ENCODE assay signal across 9 cellular contexts in the genomic region with DNA sequence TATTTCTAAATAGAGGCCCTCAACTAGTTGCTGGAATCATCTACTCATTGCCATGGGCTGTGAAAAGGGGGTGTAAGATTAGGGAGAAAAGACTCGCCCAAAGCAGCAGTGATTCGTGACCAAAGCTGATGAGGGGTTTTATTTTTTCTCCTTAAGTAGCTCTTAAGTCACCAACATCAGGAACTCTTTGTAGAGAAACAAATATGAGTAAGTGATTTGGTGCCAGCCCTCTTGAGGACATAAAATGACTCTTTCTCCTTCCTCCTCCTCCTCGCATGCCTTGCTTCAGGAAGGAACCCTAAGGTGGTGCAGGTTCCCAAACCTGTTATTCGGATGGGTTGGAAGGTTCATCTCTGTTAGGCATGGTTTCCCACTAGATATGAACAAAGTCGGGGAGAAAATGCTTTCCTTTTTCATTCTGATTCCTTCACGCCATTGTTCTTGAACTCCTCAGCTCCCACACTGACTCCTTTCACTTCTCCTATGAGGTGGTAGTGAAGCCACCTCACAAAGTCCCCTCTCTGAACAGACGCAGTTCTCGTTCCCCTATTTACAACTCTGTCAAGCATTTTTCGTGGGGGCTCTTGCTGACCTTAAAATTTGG.
DNase-seq lines count a peak whose midpoint lies in the region; ATAC-seq and TF ChIP-seq lines count a peak whose summit lies in the region.
"Had no signal": no experiment of that assay in that cellular context is flagged by ENCODE, and none has a peak within 500 bp of the region (broad histone marks: within the 10 kb centered on the region; RNA-seq: fewer than 3 reads in every experiment).

No MANE protein-coding gene starts in this region.

- no peaks in the 10 kb centered on the region for H3K27me3 Mint-ChIP-seq in HFFc6 (ENCODE audit: insufficient read depth)
- no peaks in the 10 kb centered on the region for H3K27me3 Mint-ChIP-seq in activated B cell treated with CpG ODN at 0.5 μM for 24 hours

- intact Hi-C loops in activated B cell treated with CpG ODN at 0.5 μM for 24 hours (cut with micrococcal nuclease) = no loop called here

- POLR2A ChIA-PET in activated B cell treated with CpG ODN at 0.5 μM for 24 hours (lab: Charles Lee) = interaction anchor here (0.6 to 13.3 kb wide), 19 partner anchors 7 to 591 kb away, joined by 3 to 433 read pairs (median 6); a partner anchor contains a TSS

- CTCF ChIA-PET in activated B cell treated with CpG ODN at 0.5 μM for 24 hours (lab: Charles Lee) = interaction anchor here (1.1 to 2.9 kb wide), 5 partner anchors 15 to 271 kb away, joined by 3 to 9 read pairs (median 6); no protein-coding TSS in a partner anchor

- DNase-seq in GM12865 (ENCODE audit: low read depth) (peak; percentile 86), HFFc6 (no peak), activated B cell treated with CpG ODN at 0.5 μM for 24 hours (no peak), pons (ENCODE audit: low spot score) (peak; percentile 52), NCI-H82 (lab: John Stamatoyannopoulos, UW) (no peak), NCI-H2196 treated with DMSO at 0.1 percent for 48 hours (lab: John Stamatoyannopoulos, UW; ENCODE audit: unreplicated experiment) (no peak)
- no peak for DNase-seq in stimulated activated CD4-positive, alpha-beta T cell treated with anti-CD3 and anti-CD28 coated beads, Interleukin-12 subunit alpha, Interleukin-12 subunit beta, amount 100 ng/mL, for 4 hours
- no peak for DNase-seq in activated effector memory CD4-positive, alpha-beta T cell treated with anti-CD3 and anti-CD28 coated beads, Interleukin-2, amount 50 U/mL, for 16 hours
- DNase-seq: activated CD4-positive, alpha-beta T cell treated with anti-CD3 and anti-CD28 coated beads for 48 hours had no signal

- H3K36me3 Mint-ChIP-seq in HFFc6 (ENCODE audit: low read depth) (peaks cover 10% of the 10 kb centered on the region), activated B cell treated with CpG ODN at 0.5 μM for 24 hours (ENCODE audit: low read depth) (peaks cover 8% of the 10 kb centered on the region)

- ATAC-seq in activated B cell treated with CpG ODN at 0.5 μM for 24 hours (ENCODE audit: low read depth) = peak; percentile 37

- peak overlapping the region; percentile 40 for H3K4me3 ChIP-seq in GM12865 (ENCODE audit: low read depth, low read length)

- H3K27ac Mint-ChIP-seq in HFFc6 = peak overlapping the region; percentile 73
- H3K27ac Mint-ChIP-seq in activated B cell treated with CpG ODN at 0.5 μM for 24 hours = peak overlapping the region; percentile 93

- peaks cover 78% of the 10 kb centered on the region for H3K4me1 Mint-ChIP-seq in HFFc6 (ENCODE audit: low read depth)
- H3K4me1 Mint-ChIP-seq in activated B cell treated with CpG ODN at 0.5 μM for 24 hours = peaks cover 98% of the 10 kb centered on the region

- no peak for TF ChIP-seq CTCF in GM12865 (IDR thresholded peaks at IDR 0.05; ENCODE audit: insufficient read depth, low read depth, low read length, missing control alignments)
- no peak for TF ChIP-seq CTCF in HFFc6 (IDR thresholded peaks at IDR 0.05)
- TF ChIP-seq CTCF in activated B cell treated with CpG ODN at 0.5 μM for 24 hours (IDR thresholded peaks at IDR 0.05) = no peak

- H3K4me3 Mint-ChIP-seq in HFFc6 = no peak overlapping the region
- peak overlapping the region; percentile 66 for H3K4me3 Mint-ChIP-seq in activated B cell treated with CpG ODN at 0.5 μM for 24 hours

- no peaks in the 10 kb centered on the region for H3K9me3 Mint-ChIP-seq in HFFc6
- no peaks in the 10 kb centered on the region for H3K9me3 Mint-ChIP-seq in activated B cell treated with CpG ODN at 0.5 μM for 24 hours

Comparison
In these comparisons a context has a peak if more than half of its experiments do, and no peak if none do; other contexts are left out.
1. DNase-seq: peak in GM12865 (single experiment) and pons (single experiment); none in HFFc6 (single experiment), activated B cell treated with CpG ODN at 0.5 μM for 24 hours (single experiment), NCI-H82 (single experiment), stimulated activated CD4-positive, alpha-beta T cell treated with anti-CD3 and anti-CD28 coated beads, Interleukin-12 subunit alpha, Interleukin-12 subunit beta, amount 100 ng/mL, for 4 hours (single experiment), NCI-H2196 treated with DMSO at 0.1 percent for 48 hours (single experiment) and activated effector memory CD4-positive, alpha-beta T cell treated with anti-CD3 and anti-CD28 coated beads, Interleukin-2, amount 50 U/mL, for 16 hours (single experiment).